In genomic region chr3:155391583-155391982, GRCh38 we compare ENCODE assay signal across 11 cellular contexts.
A peak's percentile ranks its signal among the peaks of the same experiment; 100 is the strongest.
DNase-seq lines count a peak whose midpoint lies in the region; ATAC-seq and TF ChIP-seq lines count a peak whose summit lies in the region.
"Had no signal": no experiment of that assay in that cellular context is flagged by ENCODE, and none has a peak within 500 bp of the region (broad histone marks: within the 10 kb centered on the region; RNA-seq: fewer than 3 reads in every experiment).

No MANE protein-coding gene starts in this region.

- DNase-seq in ELF-1 (ENCODE audit: low read depth, low spot score) = peak; percentile 53
- no peak for DNase-seq in RWPE2 (ENCODE audit: low spot score)
- DNase-seq in foreskin fibroblast = peak; percentile 90 to 94
- DNase-seq in sciatic nerve (ENCODE audit: low spot score) = peak; percentile 61
- no peak for DNase-seq in stimulated activated CD4-positive, alpha-beta T cell treated with anti-CD3 and anti-CD28 coated beads, Interleukin-4, amount 100 ng/mL, for 24 hours
- DNase-seq in NCI-H345 treated with DMSO at 0.1 percent for 48 hours (lab: John Stamatoyannopoulos, UW; ENCODE audit: unreplicated experiment) = no peak
- DNase-seq: NCI-H345; stimulated activated CD4-positive, alpha-beta T cell treated with anti-CD3 and anti-CD28 coated beads, Interleukin-12 subunit alpha, Interleukin-12 subunit beta, amount 100 ng/mL, for 4 hours had no signal

- H3K4me3 ChIP-seq in RWPE2 (ENCODE audit: severe bottlenecking) = no peak overlapping the region
- no peak overlapping the region for H3K4me3 ChIP-seq in foreskin fibroblast (ENCODE audit: low read depth in 1 of 2, low read length in 2 of 2)
- H3K4me3 ChIP-seq: thoracic aorta had no signal

- intact Hi-C loops in sciatic nerve (cut with DNase I) = no loop called here

- H3K27me3 ChIP-seq in RWPE2 (ENCODE audit: insufficient read depth, poor library complexity, severe bottlenecking) = no peaks in the 10 kb centered on the region

- H3K27ac ChIP-seq in RWPE2 (ENCODE audit: poor library complexity, severe bottlenecking) = no peak overlapping the region
- H3K27ac ChIP-seq: thoracic aorta had no signal

- ATAC-seq in RWPE2 (ENCODE audit: low read depth) = peak; percentile 84
- ATAC-seq in sciatic nerve = peak; percentile 97
- ATAC-seq in GM21825 (IDR thresholded peaks at IDR 0.05; ENCODE audit: unreplicated experiment) = no peak
- ATAC-seq in HG03108 (IDR thresholded peaks at IDR 0.05; ENCODE audit: unreplicated experiment) = no peak

- H3K4me1 ChIP-seq in RWPE2 (ENCODE audit: insufficient read depth, poor library complexity, severe bottlenecking) = peaks cover 9% of the 10 kb centered on the region

- TF ChIP-seq CTCF in RWPE2 (IDR thresholded peaks at IDR 0.05; ENCODE audit: poor library complexity, severe bottlenecking) (no peak), foreskin fibroblast (IDR thresholded peaks at IDR 0.05; ENCODE audit: low read depth, low read length) (no peak)

- H3K9me3 ChIP-seq in RWPE2 (ENCODE audit: severe bottlenecking) = peaks cover 2% of the 10 kb centered on the region
- H3K9me3 ChIP-seq: thoracic aorta had no signal

- no peaks in the 10 kb centered on the region for H3K36me3 ChIP-seq in RWPE2 (ENCODE audit: low read depth)
- H3K36me3 ChIP-seq: thoracic aorta had no signal

Comparison
In these comparisons a context has a peak if more than half of its experiments do, and no peak if none do; other contexts are left out.
1. DNase-seq: peak in ELF-1 (single experiment), foreskin fibroblast (2 of 2) and sciatic nerve (single experiment); none in RWPE2 (single experiment), stimulated activated CD4-positive, alpha-beta T cell treated with anti-CD3 and anti-CD28 coated beads, Interleukin-4, amount 100 ng/mL, for 24 hours (single experiment) and NCI-H345 treated with DMSO at 0.1 percent for 48 hours (single experiment).
2. ATAC-seq: peak in RWPE2 (single experiment) and sciatic nerve (single experiment); none in GM21825 (single experiment) and HG03108 (single experiment).